8 cellular contexts compared by ENCODE assay signal in the genomic region with DNA sequence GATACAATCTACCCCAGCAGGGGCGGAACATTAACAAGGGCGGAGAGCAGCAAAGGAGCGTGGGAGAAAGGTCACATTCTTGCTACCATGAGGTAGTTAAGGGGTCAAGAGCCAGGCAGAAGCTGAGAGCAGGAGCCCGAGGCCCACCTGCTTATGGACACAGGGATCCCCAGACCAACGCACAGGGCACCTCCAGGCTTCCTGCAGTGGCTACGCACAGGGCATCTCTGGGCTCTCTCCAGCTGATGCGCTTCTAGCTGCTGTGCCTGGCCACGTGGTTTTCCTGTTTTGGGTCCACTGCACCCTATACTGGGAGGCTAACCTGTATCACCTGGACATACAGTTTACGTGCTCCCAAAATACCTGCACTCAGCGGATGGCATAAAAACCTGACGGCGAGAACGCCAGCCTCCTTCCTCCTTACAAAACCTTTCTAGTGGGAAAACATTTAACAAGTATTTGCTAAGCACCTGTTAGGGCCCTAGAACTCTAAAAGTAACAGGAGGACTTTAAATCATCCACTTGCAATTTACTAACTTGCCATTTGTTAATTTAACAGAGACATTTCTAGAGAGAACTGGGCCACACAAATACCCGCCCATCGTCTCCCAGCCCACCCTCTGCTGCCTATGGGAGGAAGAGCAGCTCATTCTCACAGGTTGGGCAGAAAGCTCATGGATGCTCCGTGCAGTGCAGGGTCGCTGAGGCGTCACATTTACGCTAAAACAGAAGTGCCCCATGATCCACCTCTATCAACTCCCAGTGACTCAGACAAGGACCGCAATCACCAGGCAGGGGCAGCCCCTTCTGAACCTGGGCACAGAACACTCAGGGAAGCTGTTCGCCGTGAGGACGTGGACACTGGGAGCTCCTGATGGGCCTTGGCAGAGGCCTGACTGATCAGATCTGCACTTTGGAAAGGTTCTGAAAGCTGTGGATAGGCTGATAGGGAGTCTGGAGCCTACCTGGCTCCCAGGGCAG.
DNase-seq lines count a peak whose midpoint lies in the region; ATAC-seq and TF ChIP-seq lines count a peak whose summit lies in the region.

No MANE protein-coding gene starts in this region.

- peak overlapping the region in 4 of 6 donors; percentile 27 to 88 (median 84) for H3K27ac Mint-ChIP-seq in naive B cell

- peaks cover 12 to 19% (median 15%) of the 10 kb centered on the region in 3 donors for H3K27me3 Mint-ChIP-seq in naive B cell

- H2AK5ac ChIP-seq in mesendoderm (ENCODE audit: low read length), result no peak overlapping the region

- no peak overlapping the region for H3K18ac ChIP-seq in mesendoderm (ENCODE audit: low read length)

- H3K27ac ChIP-seq in aorta (ENCODE audit: low read depth in 1 of 2, low read length in 2 of 2) (no peak overlapping the region), mesendoderm (ENCODE audit: low read depth, low read length) (no peak overlapping the region)

- H4K8ac ChIP-seq in mesendoderm (ENCODE audit: low read depth, low read length), result no peak overlapping the region

- H3K4me3 Mint-ChIP-seq in naive B cell, result no peak overlapping the region

- H3K27me3 ChIP-seq in aorta (ENCODE audit: control insufficient read depth in 1 of 2, insufficient read depth in 2 of 2, low read length in 1 of 2) (no peaks in the 10 kb centered on the region), mesendoderm (ENCODE audit: insufficient read depth, low read length, poor library complexity) (no peaks in the 10 kb centered on the region)

- H3K36me3 ChIP-seq in aorta (ENCODE audit: control insufficient read depth in 1 of 2, insufficient read depth in 2 of 2, low read length in 1 of 2), result no peaks in the 10 kb centered on the region
- H3K36me3 ChIP-seq in mesendoderm (ENCODE audit: control insufficient read depth, insufficient read depth, low read length), result no peaks in the 10 kb centered on the region

- H3K9ac ChIP-seq in mesendoderm (ENCODE audit: low read length), result no peak overlapping the region

- WGBS in aorta, 2 donors, result 93% methylated on average over 23 of the region's 23 CpGs
- no CpG with 5 or more reads among the region's 23 CpGs for WGBS in mesendoderm (ENCODE audit: extremely low coverage, insufficient coverage, low lambda C conversion rate)

- H3K9me3 Mint-ChIP-seq in naive B cell, result no peaks in the 10 kb centered on the region

- H4K5ac ChIP-seq in mesendoderm (ENCODE audit: low read length), result no peak overlapping the region

- peaks cover 37 to 70% (median 63%) of the 10 kb centered on the region in 3 donors for H3K4me1 Mint-ChIP-seq in naive B cell

- no peak overlapping the region for H3K4ac ChIP-seq in mesendoderm (ENCODE audit: low read depth, low read length)

- H3K36me3 Mint-ChIP-seq in naive B cell, result no peaks in the 10 kb centered on the region

- ATAC-seq in HG03060 (IDR thresholded peaks at IDR 0.05; ENCODE audit: low read depth, unreplicated experiment), result peak; percentile 59
- peak; percentile 39 to 79 for ATAC-seq in naive B cell (ENCODE audit: low read depth in 2 of 2)
- ATAC-seq in aorta (ENCODE audit: low FRiP score), result no peak

- peaks cover 16% of the 10 kb centered on the region for H3K79me1 ChIP-seq in mesendoderm (ENCODE audit: low read length)

- H3K79me2 ChIP-seq in mesendoderm (ENCODE audit: control insufficient read depth, insufficient read depth, low read length), result peaks cover 6% of the 10 kb centered on the region

- peak; percentile 61 for DNase-seq in GM12865 (ENCODE audit: low read depth)
- DNase-seq in activated T-cell treated with anti-CD3 and anti-CD28 coated beads, Interleukin-2, amount 50 U/mL, for 48 hours, result peak; percentile 80 to 81
- DNase-seq in naive B cell, result peak; percentile 31
- DNase-seq in aorta, result peak; percentile 19 to 69
- DNase-seq in MV-4-11 (lab: John Stamatoyannopoulos, UW), result no peak
- DNase-seq in NCI-H1694 (lab: John Stamatoyannopoulos, UW), result no peak
- no peak for DNase-seq in mesendoderm

- intact Hi-C loops in aorta (cut with DNase I), result loop anchor here in 1 of 2 donors (5.0 to 10.0 kb wide), 2 partner anchors 71 to 149 kb away; no protein-coding TSS in a partner anchor

- H3K23ac ChIP-seq in mesendoderm (ENCODE audit: low read length), result no peak overlapping the region

- no peak overlapping the region for H3K4me3 ChIP-seq in GM12865 (ENCODE audit: low read depth, low read length)
- no peak overlapping the region for H3K4me3 ChIP-seq in aorta (ENCODE audit: low read length in 2 of 2)
- no peak overlapping the region for H3K4me3 ChIP-seq in mesendoderm (ENCODE audit: low read length)

- H3K4me1 ChIP-seq in aorta (ENCODE audit: control insufficient read depth in 1 of 2, insufficient read depth in 2 of 2, low read length in 2 of 2) (peaks cover 0 to 3% of the 10 kb centered on the region in 2 donors), mesendoderm (ENCODE audit: control insufficient read depth, low read depth, low read length) (peaks cover 10% of the 10 kb centered on the region)

- H3K4me2 ChIP-seq in mesendoderm (ENCODE audit: low read length), result no peak overlapping the region

- no peak overlapping the region for H2BK15ac ChIP-seq in mesendoderm (replicated peaks; ENCODE audit: low read depth)

- TF ChIP-seq CTCF in GM12865 (IDR thresholded peaks at IDR 0.05; ENCODE audit: insufficient read depth, low read depth, low read length, missing control alignments), result no peak

- H2BK120ac ChIP-seq in mesendoderm (ENCODE audit: low read depth, low read length), result no peak overlapping the region

- H3K9me3 ChIP-seq in aorta (ENCODE audit: control insufficient read depth, low read length), result no peaks in the 10 kb centered on the region

- no peak overlapping the region for H2BK5ac ChIP-seq in mesendoderm (ENCODE audit: low read length)

- H3K56ac ChIP-seq in mesendoderm (ENCODE audit: low read length), result no peak overlapping the region

Comparison
In these comparisons a context has a peak if more than half of its experiments do, and no peak if none do; other contexts are left out.
1. DNase-seq: peak in GM12865 (single experiment), activated T-cell treated with anti-CD3 and anti-CD28 coated beads, Interleukin-2, amount 50 U/mL, for 48 hours (2 of 2), naive B cell (single experiment) and aorta (2 of 2); none in MV-4-11 (single experiment), NCI-H1694 (single experiment) and mesendoderm (single experiment).